1 cellular context compared by ENCODE assay signal in genomic region chr6:3324262-3324942, GRCh38.
TF ChIP-seq lines count a peak whose summit lies in the region.

No MANE protein-coding gene starts in this region.

TF ChIP-seq in GM23338, 12 proteins besides CTCF, POLR2A, EP300 and RAD21 (continued from another document):
- no peak for TF ChIP-seq ZNF331 (CRISPR knock-in tag; IDR thresholded peaks at IDR 0.05; ENCODE audit: low read depth)
- TF ChIP-seq EZH2 (IDR thresholded peaks at IDR 0.05; ENCODE audit: low read depth, unreplicated experiment), result no peak
- TF ChIP-seq, protein P1, sequence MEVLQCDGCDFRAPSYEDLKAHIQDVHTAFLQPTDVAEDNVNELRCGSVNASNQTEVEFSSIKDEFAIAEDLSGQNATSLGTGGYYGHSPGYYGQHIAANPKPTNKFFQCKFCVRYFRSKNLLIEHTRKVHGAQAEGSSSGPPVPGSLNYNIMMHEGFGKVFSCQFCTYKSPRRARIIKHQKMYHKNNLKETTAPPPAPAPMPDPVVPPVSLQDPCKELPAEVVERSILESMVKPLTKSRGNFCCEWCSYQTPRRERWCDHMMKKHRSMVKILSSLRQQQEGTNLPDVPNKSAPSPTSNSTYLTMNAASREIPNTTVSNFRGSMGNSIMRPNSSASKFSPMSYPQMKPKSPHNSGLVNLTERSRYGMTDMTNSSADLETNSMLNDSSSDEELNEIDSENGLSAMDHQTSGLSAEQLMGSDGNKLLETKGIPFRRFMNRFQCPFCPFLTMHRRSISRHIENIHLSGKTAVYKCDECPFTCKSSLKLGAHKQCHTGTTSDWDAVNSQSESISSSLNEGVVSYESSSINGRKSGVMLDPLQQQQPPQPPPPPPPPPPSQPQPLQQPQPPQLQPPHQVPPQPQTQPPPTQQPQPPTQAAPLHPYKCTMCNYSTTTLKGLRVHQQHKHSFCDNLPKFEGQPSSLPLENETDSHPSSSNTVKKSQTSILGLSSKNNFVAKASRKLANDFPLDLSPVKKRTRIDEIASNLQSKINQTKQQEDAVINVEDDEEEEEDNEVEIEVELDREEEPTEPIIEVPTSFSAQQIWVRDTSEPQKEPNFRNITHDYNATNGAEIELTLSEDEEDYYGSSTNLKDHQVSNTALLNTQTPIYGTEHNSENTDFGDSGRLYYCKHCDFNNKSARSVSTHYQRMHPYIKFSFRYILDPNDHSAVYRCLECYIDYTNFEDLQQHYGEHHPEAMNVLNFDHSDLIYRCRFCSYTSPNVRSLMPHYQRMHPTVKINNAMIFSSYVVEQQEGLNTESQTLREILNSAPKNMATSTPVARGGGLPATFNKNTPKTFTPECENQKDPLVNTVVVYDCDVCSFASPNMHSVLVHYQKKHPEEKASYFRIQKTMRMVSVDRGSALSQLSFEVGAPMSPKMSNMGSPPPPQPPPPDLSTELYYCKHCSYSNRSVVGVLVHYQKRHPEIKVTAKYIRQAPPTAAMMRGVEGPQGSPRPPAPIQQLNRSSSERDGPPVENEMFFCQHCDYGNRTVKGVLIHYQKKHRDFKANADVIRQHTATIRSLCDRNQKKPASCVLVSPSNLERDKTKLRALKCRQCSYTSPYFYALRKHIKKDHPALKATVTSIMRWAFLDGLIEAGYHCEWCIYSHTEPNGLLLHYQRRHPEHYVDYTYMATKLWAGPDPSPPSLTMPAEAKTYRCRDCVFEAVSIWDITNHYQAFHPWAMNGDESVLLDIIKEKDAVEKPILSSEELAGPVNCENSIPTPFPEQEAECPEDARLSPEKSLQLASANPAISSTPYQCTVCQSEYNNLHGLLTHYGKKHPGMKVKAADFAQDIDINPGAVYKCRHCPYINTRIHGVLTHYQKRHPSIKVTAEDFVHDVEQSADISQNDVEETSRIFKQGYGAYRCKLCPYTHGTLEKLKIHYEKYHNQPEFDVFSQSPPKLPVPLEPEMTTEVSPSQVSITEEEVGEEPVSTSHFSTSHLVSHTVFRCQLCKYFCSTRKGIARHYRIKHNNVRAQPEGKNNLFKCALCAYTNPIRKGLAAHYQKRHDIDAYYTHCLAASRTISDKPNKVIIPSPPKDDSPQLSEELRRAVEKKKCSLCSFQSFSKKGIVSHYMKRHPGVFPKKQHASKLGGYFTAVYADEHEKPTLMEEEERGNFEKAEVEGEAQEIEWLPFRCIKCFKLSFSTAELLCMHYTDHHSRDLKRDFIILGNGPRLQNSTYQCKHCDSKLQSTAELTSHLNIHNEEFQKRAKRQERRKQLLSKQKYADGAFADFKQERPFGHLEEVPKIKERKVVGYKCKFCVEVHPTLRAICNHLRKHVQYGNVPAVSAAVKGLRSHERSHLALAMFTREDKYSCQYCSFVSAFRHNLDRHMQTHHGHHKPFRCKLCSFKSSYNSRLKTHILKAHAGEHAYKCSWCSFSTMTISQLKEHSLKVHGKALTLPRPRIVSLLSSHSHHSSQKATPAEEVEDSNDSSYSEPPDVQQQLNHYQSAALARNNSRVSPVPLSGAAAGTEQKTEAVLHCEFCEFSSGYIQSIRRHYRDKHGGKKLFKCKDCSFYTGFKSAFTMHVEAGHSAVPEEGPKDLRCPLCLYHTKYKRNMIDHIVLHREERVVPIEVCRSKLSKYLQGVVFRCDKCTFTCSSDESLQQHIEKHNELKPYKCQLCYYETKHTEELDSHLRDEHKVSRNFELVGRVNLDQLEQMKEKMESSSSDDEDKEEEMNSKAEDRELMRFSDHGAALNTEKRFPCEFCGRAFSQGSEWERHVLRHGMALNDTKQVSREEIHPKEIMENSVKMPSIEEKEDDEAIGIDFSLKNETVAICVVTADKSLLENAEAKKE (CRISPR knock-in tag; IDR thresholded peaks at IDR 0.05), result no peak
- TF ChIP-seq, protein P2, sequence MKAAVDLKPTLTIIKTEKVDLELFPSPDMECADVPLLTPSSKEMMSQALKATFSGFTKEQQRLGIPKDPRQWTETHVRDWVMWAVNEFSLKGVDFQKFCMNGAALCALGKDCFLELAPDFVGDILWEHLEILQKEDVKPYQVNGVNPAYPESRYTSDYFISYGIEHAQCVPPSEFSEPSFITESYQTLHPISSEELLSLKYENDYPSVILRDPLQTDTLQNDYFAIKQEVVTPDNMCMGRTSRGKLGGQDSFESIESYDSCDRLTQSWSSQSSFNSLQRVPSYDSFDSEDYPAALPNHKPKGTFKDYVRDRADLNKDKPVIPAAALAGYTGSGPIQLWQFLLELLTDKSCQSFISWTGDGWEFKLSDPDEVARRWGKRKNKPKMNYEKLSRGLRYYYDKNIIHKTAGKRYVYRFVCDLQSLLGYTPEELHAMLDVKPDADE (IDR thresholded peaks at IDR 0.05), result no peak
TF ChIP-seq in GM23338: peak in this region for 0.
